ENCODE assay signal across 9 cellular contexts in genomic region chr1:87325982-87326738, GRCh38. TPM values are rescaled to one million over a fixed set of nuclear protein-coding genes. Genes with fewer than 3 reads are reported as not detected.
DNase-seq lines count a peak whose midpoint lies in the region; ATAC-seq, FAIRE-seq and TF ChIP-seq lines count a peak whose summit lies in the region.
"Had no signal": no experiment of that assay in that cellular context is flagged by ENCODE, and none has a peak within 500 bp of the region (broad histone marks: within the 10 kb centered on the region; RNA-seq: fewer than 3 reads in every experiment).

No MANE protein-coding gene starts in this region.

- WGBS in K562 (ENCODE audit: insufficient coverage, low coverage, missing lambda C conversion rate), result 31% methylated on average over 10 of the region's 10 CpGs
- 37% methylated on average over 9 to 10 of the region's 10 CpGs for WGBS in transverse colon (ENCODE audit: low coverage in 1 of 2), 2 donors

- intact Hi-C loops in PC-3 (cut with micrococcal nuclease) (loop anchor here (1.0 to 10.0 kb wide), 7 partner anchors 181 to 979 kb away; no protein-coding TSS in a partner anchor), K562 (cut with micrococcal nuclease) (loop anchor here (2.0 kb wide), 1 partner anchor 125 kb away; no protein-coding TSS in a partner anchor), left lung (cut with DNase I) (loop anchor here in 1 of 2 donors (10.0 kb wide), 1 partner anchor 629 kb away; no protein-coding TSS in a partner anchor), transverse colon (cut with DNase I; ENCODE audit: low total_unique reads) (loop anchor here (10.0 kb wide), 1 partner anchor 629 kb away; no protein-coding TSS in a partner anchor)

- no TSS peak for BruUV-seq in PC-3 (replicated peaks; lab: Mats Ljungman, UMichigan)
- BruUV-seq in K562 (replicated peaks; lab: Mats Ljungman, UMichigan), result no TSS peak

- TF ChIP-seq POLR2A in K562 (conservative IDR thresholded peaks at IDR 0.05) (no peak), transverse colon (IDR thresholded peaks at IDR 0.05) (no peak)

- H3K9ac ChIP-seq in PC-3 (ENCODE audit: low read length) (no peak overlapping the region), K562 (ENCODE audit: insufficient read depth in 1 of 2, low read depth in 2 of 2, low read length in 2 of 2) (no peak overlapping the region)

- DNase-seq in NCI-H524 (lab: John Stamatoyannopoulos, UW), result peak; percentile 11 to 60
- DNase-seq in NCI-H524 treated with DMSO at 0.1 percent for 48 hours (lab: John Stamatoyannopoulos, UW), result no peak
- DNase-seq in Jurkat, Clone E6-1 (ENCODE audit: low read depth, low spot score), result peak; percentile 59
- peak; percentile 81 for DNase-seq in PC-3
- DNase-seq in K562 (ENCODE audit: extremely low read depth in 1 of 4, low spot score in 3 of 4), result peak; percentile 37 to 64 (median 46)
- no peak for DNase-seq in left lung
- DNase-seq in transverse colon, result peak; percentile 49

- H4K20me1 ChIP-seq in PC-3 (ENCODE audit: low read length) (no peaks in the 10 kb centered on the region), K562 (replicated peaks; ENCODE audit: control insufficient read depth, insufficient read depth, low read length) (no peaks in the 10 kb centered on the region)

- no peak overlapping the region for H3K4me3 ChIP-seq in Jurkat, Clone E6-1 (ENCODE audit: low read length)
- H3K4me3 ChIP-seq in PC-3 (ENCODE audit: low read length) (no peak overlapping the region), K562 (no peak overlapping the region), left lung (no peak overlapping the region), transverse colon (no peak overlapping the region)

- FAIRE-seq in K562 (lab: Jason Lieb, UNC), result peak; percentile 79

- H3K36me3 ChIP-seq in PC-3 (ENCODE audit: low read depth, low read length), result no peaks in the 10 kb centered on the region
- H3K36me3 ChIP-seq in K562 (ENCODE audit: control insufficient read depth, insufficient read depth, low read length), result no peaks in the 10 kb centered on the region
- H3K36me3 ChIP-seq in left lung, result no peaks in the 10 kb centered on the region
- no peaks in the 10 kb centered on the region for H3K36me3 ChIP-seq in transverse colon

- peak overlapping the region; percentile 8; the same call in 1 of the 2 replicates for H3K4me2 ChIP-seq in PC-3 (ENCODE audit: low read length)
- H3K4me2 ChIP-seq in K562 (ENCODE audit: insufficient read depth, low read length), result no peak overlapping the region

- TF ChIP-seq EP300 in K562 (IDR thresholded peaks at IDR 0.05; ENCODE audit: low read length) (no peak), transverse colon (IDR thresholded peaks at IDR 0.05; ENCODE audit: low read depth) (no peak)

- no peaks in the 10 kb centered on the region for H3K9me1 ChIP-seq in K562 (ENCODE audit: control insufficient read depth, insufficient read depth, low read length)

- TF ChIP-seq RAD21 in K562 (CRISPR knock-in tag; conservative IDR thresholded peaks at IDR 0.05 in 1 of 2, IDR thresholded peaks at IDR 0.05 in 1 of 2), result peak; percentile 52 to 80

- peak overlapping the region; percentile 53 for H2AFZ ChIP-seq in PC-3 (ENCODE audit: low read length)
- H2AFZ ChIP-seq in K562 (ENCODE audit: low read depth, low read length), result peak overlapping the region; percentile 60

- H3K79me2 ChIP-seq in PC-3 (ENCODE audit: low read length) (peaks cover 20% of the 10 kb centered on the region), K562 (ENCODE audit: control insufficient read depth, insufficient read depth, low read length) (peaks cover 21% of the 10 kb centered on the region)

- POLR2A ChIA-PET in PC-3 (lab: Charles Lee; ENCODE audit: unreplicated experiment) (no interaction called here), K562 (lab: Yijun Ruan, JAX) (no interaction called here)

- in situ Hi-C loops in K562 (cut with MboI), result no loop called here
- in situ Hi-C loops in transverse colon (cut with MboI; ENCODE audit: low pct_ligation_motif_present in 1 of 4, low pct_unique_long_range_greater_than_20kb in 1 of 4, low sequenced_read_pairs in 3 of 4), result loop anchor here in 3 of 4 donors (10.0 kb wide), 1 partner anchor 629 kb away; no protein-coding TSS in a partner anchor

- no peaks in the 10 kb centered on the region for H3K9me2 ChIP-seq in PC-3 (replicated peaks; ENCODE audit: low read length)

- peak; percentile 88 for TF ChIP-seq CTCF in PC-3 (conservative IDR thresholded peaks at IDR 0.05; ENCODE audit: low read depth, low read length)
- TF ChIP-seq CTCF in K562 (IDR thresholded peaks at IDR 0.05 in 2 of 3, conservative IDR thresholded peaks at IDR 0.05 in 1 of 3; ENCODE audit: insufficient read depth in 2 of 3, low read depth in 1 of 3, low read length in 3 of 3), result peak; percentile 47 to 79 (median 76); a peak in 5 of 6 replicates
- TF ChIP-seq CTCF in left lung (IDR thresholded peaks at IDR 0.05), result peak; percentile 65 to 74
- TF ChIP-seq CTCF in transverse colon (IDR thresholded peaks at IDR 0.05), result peak; percentile 75 to 86 (median 80)

- CTCF ChIA-PET in PC-3 (lab: Charles Lee), result interaction anchor here (0.6 kb wide), 3 partner anchors 353 to 971 kb away, joined by 3 to 4 read pairs (median 4); partner anchors contain the start of gene HS2ST1
- CTCF ChIA-PET in K562 (lab: Yijun Ruan, JAX; ENCODE audit: low intra/inter-chr PET ratio), result interaction anchor here (1.2 kb wide), 1 partner anchor 1269 kb away, joined by 3 read pairs; no protein-coding TSS in a partner anchor

- H3K9me3 ChIP-seq in PC-3 (ENCODE audit: low read length) (no peaks in the 10 kb centered on the region), K562 (replicated peaks; ENCODE audit: control insufficient read depth, insufficient read depth, low read depth, low read length) (no peaks in the 10 kb centered on the region), left lung (no peaks in the 10 kb centered on the region), transverse colon (no peaks in the 10 kb centered on the region)

- H3F3A ChIP-seq in PC-3 (ENCODE audit: low read length, unreplicated experiment), result no peaks in the 10 kb centered on the region

- H3K27ac ChIP-seq in PC-3 (ENCODE audit: low read length), result no peak overlapping the region
- no peak overlapping the region for H3K27ac ChIP-seq in K562 (ENCODE audit: extremely low read depth, low read depth, low read length)
- H3K27ac ChIP-seq in left lung, result no peak overlapping the region
- peak overlapping the region in 1 of 4 donors; percentile 19 for H3K27ac ChIP-seq in transverse colon

- H3K4me1 ChIP-seq in PC-3 (ENCODE audit: insufficient read depth, low read length), result peaks cover 10% of the 10 kb centered on the region; the same call in 1 of the 2 replicates
- H3K4me1 ChIP-seq in K562 (replicated peaks in 1 of 2; ENCODE audit: control insufficient read depth in 2 of 2, insufficient read depth in 2 of 2, low read length in 2 of 2), result peaks cover 5% of the 10 kb centered on the region in 2 experiments; a peak in 3 of 5 replicates
- H3K4me1 ChIP-seq in left lung, result peaks cover 0 to 14% of the 10 kb centered on the region in 2 donors
- H3K4me1 ChIP-seq in transverse colon, result peaks cover 0 to 19% (median 8%) of the 10 kb centered on the region in 4 donors

- H3K27me3 ChIP-seq in PC-3 (ENCODE audit: low read length) (no peaks in the 10 kb centered on the region), K562 (ENCODE audit: control insufficient read depth in 2 of 2, insufficient read depth in 2 of 2, low read length in 2 of 2) (no peaks in the 10 kb centered on the region), left lung (no peaks in the 10 kb centered on the region), transverse colon (no peaks in the 10 kb centered on the region)

- ATAC-seq in PC-3 (no peak; the same call in 1 of the 2 replicates), K562 (no peak), left lung (no peak), HG02763 (IDR thresholded peaks at IDR 0.05; ENCODE audit: unreplicated experiment) (no peak)
- ATAC-seq: activated naive CD4-positive, alpha-beta T cell treated with anti-CD3 and anti-CD28 coated beads, Interleukin-2, amount 50 U/mL, for 72 hours had no signal

TF ChIP-seq in K562, 482 proteins besides CTCF, POLR2A, EP300 and RAD21 (continues in another document):
- TF ChIP-seq PATZ1 (CRISPR knock-in tag; IDR thresholded peaks at IDR 0.05; ENCODE audit: borderline replicate concordance), result no peak

RNA-seq across cellular contexts. Expression of gene LMO4, which starts 2.5 kb away (rescaled TPM):
- polyA plus RNA-seq in Jurkat, Clone E6-1 (2012; ENCODE audit: insufficient read depth, insufficient read length), result 61.9 TPM
- 35.7 and 41.5 TPM in 2 replicates for total RNA-seq in PC-3 (2014; rRNA removed)
- 7.3 and 9.3 TPM in 2 replicates for total RNA-seq in K562 (2011; cell fraction: chromatin; rRNA removed; ENCODE audit: low replicate concordance)
- 6.3 and 8.3 TPM in 2 replicates for total RNA-seq in K562 (2011; cell fraction: nucleolus; rRNA removed)
- total RNA-seq in K562 (2011; cell fraction: nucleoplasm; rRNA removed), result 7.6 and 10.4 TPM in 2 replicates
- total RNA-seq in K562 (2014; rRNA removed), result 12.7 and 13.4 TPM in 2 replicates
- total RNA-seq in K562 (2014; rRNA removed; fragmentation: Illumina TruSeq; extraction: Trizol), result 23.3 and 24.3 TPM in 2 replicates
- 16.0 and 17.5 TPM in 2 replicates for total RNA-seq in K562 (2015; rRNA removed; fragmentation: Illumina TruSeq; extraction: Trizol)
- total RNA-seq in K562 (2021), result 32.0 and 32.9 TPM in 2 replicates
- 35.3 and 40.4 TPM in 2 replicates for polyA plus RNA-seq in K562 (2011; rRNA removed)
- 30.5 and 34.8 TPM in 2 replicates for polyA plus RNA-seq in K562 (2011; cell fraction: cytosol; rRNA removed)
- polyA plus RNA-seq in K562 (2011; cell fraction: nucleus; rRNA removed), result 26.9 and 35.6 TPM in 2 replicates
- 23.1 and 41.8 TPM in 2 replicates for polyA plus RNA-seq in K562 (2012)
- polyA plus RNA-seq in K562 (2014; fragmentation: Illumina TruSeq; extraction: Trizol), result 24.3 and 33.2 TPM in 2 replicates
- polyA plus RNA-seq in K562 (2014; fragmentation: Nextera tagmentation; extraction: Ambion mirVana), result 1 to 10 TPM; 3.1 to 3.5 TPM
- 22.4 and 23.9 TPM in 2 replicates for polyA plus RNA-seq in K562 (2014; rRNA removed)
- 17.1 and 18.6 TPM in 2 replicates for polyA minus RNA-seq in K562 (2011; rRNA and poly(A)+ RNA removed)
- 7.4 and 7.5 TPM in 2 replicates for polyA minus RNA-seq in K562 (2011; cell fraction: cytosol; rRNA and poly(A)+ RNA removed)
- 11.7 and 15.9 TPM in 2 replicates for polyA minus RNA-seq in K562 (2011; cell fraction: nucleus; rRNA and poly(A)+ RNA removed)
- total RNA-seq in left lung, result 10 to 100 TPM; 56.9 to 66.1 TPM
- total RNA-seq in transverse colon, result 10 to 100 TPM in 3 of 4 donors, 1 to 10 TPM in 1; 8.4 to 22.4 (median 16.4) TPM

Comparison
In these comparisons a context has a peak if more than half of its experiments do, and no peak if none do; other contexts are left out.
1. DNase-seq: peak in NCI-H524 (2 of 2), Jurkat, Clone E6-1 (single experiment), PC-3 (single experiment), K562 (4 of 4) and transverse colon (single experiment); none in NCI-H524 treated with DMSO at 0.1 percent for 48 hours (single experiment) and left lung (0 of 2).
2. Peak in every context shown above with its lines, with median percentiles within 50 percentile points of each other: CTCF ChIP-seq.